15 cellular contexts compared by ENCODE assay signal in the genomic region with DNA sequence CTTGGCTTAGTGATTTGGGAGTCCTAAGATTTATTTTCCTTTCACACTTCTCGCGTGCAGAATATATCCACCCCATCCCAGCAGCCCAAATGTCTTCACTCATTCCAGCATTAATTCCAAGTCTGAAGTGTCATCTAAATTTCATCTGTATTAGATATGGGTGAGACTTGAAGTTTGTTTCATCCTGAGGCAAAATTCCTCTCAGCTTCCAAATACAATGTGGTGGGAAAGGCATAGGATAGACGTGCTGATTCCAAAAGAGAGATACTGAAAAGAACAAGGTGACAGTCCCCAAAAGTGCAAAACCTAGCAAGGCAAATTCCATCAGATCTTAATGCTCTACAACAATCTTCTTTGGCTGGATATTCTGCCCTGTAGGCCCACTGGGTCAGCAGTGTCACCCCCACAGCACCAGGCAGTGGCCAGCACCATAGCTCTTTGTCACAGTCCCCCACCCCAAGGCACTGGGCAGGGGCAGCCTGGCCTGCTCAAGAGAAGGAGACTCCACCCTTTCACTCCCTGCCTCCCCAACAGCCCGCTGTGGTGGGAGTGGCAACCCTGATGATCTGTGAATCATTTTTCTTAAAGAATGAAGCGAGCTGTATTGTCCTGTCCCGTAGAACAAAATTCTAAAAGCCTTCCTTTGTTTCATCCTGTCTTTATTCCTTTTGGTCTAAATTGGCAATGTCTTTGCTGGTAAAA.
"Had no signal": no experiment of that assay in that cellular context is flagged by ENCODE, and none has a peak within 500 bp of the region (broad histone marks: within the 10 kb centered on the region; RNA-seq: fewer than 3 reads in every experiment).

No MANE protein-coding gene starts in this region.

- H3K27me3 ChIP-seq: thyroid gland, uterus had no signal

- H3K27ac ChIP-seq: parathyroid adenoma, thyroid gland, uterus had no signal

- H3K36me3 Mint-ChIP-seq: immature natural killer cell, WTC11 had no signal

- DNase-seq: activated CD4-positive, alpha-beta T cell treated with anti-CD3 and anti-CD28 coated beads for 48 hours; activated CD8-positive, alpha-beta memory T cell treated with anti-CD3 and anti-CD28 coated beads for 24 hours; activated naive CD4-positive, alpha-beta T cell treated with Interleukin-2 at 50 U/mL for 16 hours; anterior cingulate cortex; cerebellar nuclear complex; effector memory CD4-positive, alpha-beta T cell; head of caudate nucleus; immature natural killer cell; stimulated activated CD4-positive, alpha-beta T cell treated with anti-CD3 and anti-CD28 coated beads, Interleukin-1b, Interleukin-23, amount 100 ng/mL, for 48 hours; thyroid gland; uterus had no signal

- H3K9ac ChIP-seq: parathyroid adenoma had no signal

- H3K79me2 ChIP-seq: parathyroid adenoma had no signal

- H3K36me3 ChIP-seq: thyroid gland, uterus had no signal

- H3K4me1 ChIP-seq: parathyroid adenoma, uterus had no signal

- H3K9me3 ChIP-seq: thyroid gland, uterus had no signal

- H3K4me3 Mint-ChIP-seq: immature natural killer cell, WTC11 had no signal

- H3K27ac Mint-ChIP-seq: immature natural killer cell, WTC11 had no signal

- H3K9me3 Mint-ChIP-seq: immature natural killer cell, WTC11 had no signal

- FAIRE-seq: frontal cortex, TTC549 had no signal

- H2AFZ ChIP-seq: parathyroid adenoma had no signal

- ATAC-seq: WTC11 had no signal

- H3K4me3 ChIP-seq: thyroid gland, uterus had no signal
